In genomic region chr11:2387266-2387982, GRCh38 we compare ENCODE assay signal across 8 cellular contexts. TPM values are rescaled to one million over a fixed set of nuclear protein-coding genes. Genes with fewer than 3 reads are reported as not detected.
A peak's percentile ranks its signal among the peaks of the same experiment; 100 is the strongest.
DNase-seq lines count a peak whose midpoint lies in the region; ATAC-seq and TF ChIP-seq lines count a peak whose summit lies in the region.

No MANE protein-coding gene starts in this region.

- peak; percentile 42 for ATAC-seq in activated CD4-positive, alpha-beta T cell treated with anti-CD3 and anti-CD28 coated beads for 36 hours
- no peak for ATAC-seq in GM21737 (IDR thresholded peaks at IDR 0.05; ENCODE audit: unreplicated experiment)
- ATAC-seq in HG03521 (IDR thresholded peaks at IDR 0.05; ENCODE audit: unreplicated experiment), result no peak

- H3K27ac Mint-ChIP-seq in activated CD4-positive, alpha-beta T cell treated with anti-CD3 and anti-CD28 coated beads for 36 hours, result no peak overlapping the region
- peak overlapping the region; percentile 40 for H3K27ac Mint-ChIP-seq in activated T-helper 1 cell treated with anti-CD3 and anti-CD28 coated beads, Interleukin-12 subunit alpha, Interleukin-12 subunit beta, Interleukin-2, Interleukin-4 antibody, amounts not matched to agents 30 ng/mL and 10 ng/mL and 1 ng/mL, durations not matched to agents 14 hours and 24 hours and 36 hours

- no peak for TF ChIP-seq CTCF in kidney epithelial cell (IDR thresholded peaks at IDR 0.05; ENCODE audit: insufficient read depth, low read length, poor library complexity, severe bottlenecking)
- TF ChIP-seq CTCF in suprapubic skin (IDR thresholded peaks at IDR 0.05), result no peak

- intact Hi-C loops in activated CD4-positive, alpha-beta T cell treated with anti-CD3 and anti-CD28 coated beads for 36 hours (cut with DNase I, micrococcal nuclease), result no loop called here
- intact Hi-C loops in activated T-helper 1 cell treated with anti-CD3 and anti-CD28 coated beads, Interleukin-12 subunit alpha, Interleukin-12 subunit beta, Interleukin-2, Interleukin-4 antibody, amounts not matched to agents 30 ng/mL and 10 ng/mL and 1 ng/mL, durations not matched to agents 14 hours and 24 hours and 36 hours (cut with micrococcal nuclease), result no loop called here

- no peaks in the 10 kb centered on the region for H3K9me3 Mint-ChIP-seq in activated CD4-positive, alpha-beta T cell treated with anti-CD3 and anti-CD28 coated beads for 36 hours (ENCODE audit: low read depth)
- H3K9me3 Mint-ChIP-seq in activated T-helper 1 cell treated with anti-CD3 and anti-CD28 coated beads, Interleukin-12 subunit alpha, Interleukin-12 subunit beta, Interleukin-2, Interleukin-4 antibody, amounts not matched to agents 30 ng/mL and 10 ng/mL and 1 ng/mL, durations not matched to agents 14 hours and 24 hours and 36 hours, result no peaks in the 10 kb centered on the region

- H3K27me3 ChIP-seq in kidney epithelial cell (ENCODE audit: control insufficient read depth, insufficient read depth, low read length), result no peaks in the 10 kb centered on the region
- H3K27me3 ChIP-seq in suprapubic skin, result no peaks in the 10 kb centered on the region

- H3K4me3 ChIP-seq in kidney epithelial cell (ENCODE audit: low read depth, low read length) (no peak overlapping the region), suprapubic skin (no peak overlapping the region)

- H3K36me3 Mint-ChIP-seq in activated CD4-positive, alpha-beta T cell treated with anti-CD3 and anti-CD28 coated beads for 36 hours (ENCODE audit: low read depth), result peaks cover 7% of the 10 kb centered on the region
- H3K36me3 Mint-ChIP-seq in activated T-helper 1 cell treated with anti-CD3 and anti-CD28 coated beads, Interleukin-12 subunit alpha, Interleukin-12 subunit beta, Interleukin-2, Interleukin-4 antibody, amounts not matched to agents 30 ng/mL and 10 ng/mL and 1 ng/mL, durations not matched to agents 14 hours and 24 hours and 36 hours (ENCODE audit: low read depth), result peaks cover 3% of the 10 kb centered on the region

- no peak overlapping the region for H3K4me3 Mint-ChIP-seq in activated CD4-positive, alpha-beta T cell treated with anti-CD3 and anti-CD28 coated beads for 36 hours
- peak overlapping the region; percentile 15 for H3K4me3 Mint-ChIP-seq in activated T-helper 1 cell treated with anti-CD3 and anti-CD28 coated beads, Interleukin-12 subunit alpha, Interleukin-12 subunit beta, Interleukin-2, Interleukin-4 antibody, amounts not matched to agents 30 ng/mL and 10 ng/mL and 1 ng/mL, durations not matched to agents 14 hours and 24 hours and 36 hours

- POLR2A ChIA-PET in activated CD4-positive, alpha-beta T cell treated with anti-CD3 and anti-CD28 coated beads for 36 hours (lab: Charles Lee), result interaction anchor here (1.1 to 2.3 kb wide), 2 partner anchors 10 to 12 kb away, joined by 3 to 16 read pairs; partner anchors contain the start of gene CD81

- H3K9me3 ChIP-seq in suprapubic skin, result no peaks in the 10 kb centered on the region

- DNase-seq in activated CD4-positive, alpha-beta T cell treated with anti-CD3 and anti-CD28 coated beads for 36 hours, result no peak
- no peak for DNase-seq in activated CD4-positive, alpha-beta T cell treated with anti-CD3 and anti-CD28 coated beads, Interleukin-2, amount 50 U/mL, for 4 hours
- DNase-seq in activated T-helper 1 cell treated with anti-CD3 and anti-CD28 coated beads, Interleukin-12 subunit alpha, Interleukin-12 subunit beta, Interleukin-2, Interleukin-4 antibody, amounts not matched to agents 30 ng/mL and 10 ng/mL and 1 ng/mL, durations not matched to agents 14 hours and 24 hours and 36 hours (ENCODE audit: low spot score), result no peak
- DNase-seq in kidney epithelial cell (ENCODE audit: low read depth) (peak; percentile 16), suprapubic skin (ENCODE audit: low spot score in 2 of 2) (no peak), SW 1271 (lab: John Stamatoyannopoulos, UW) (no peak)

- no peaks in the 10 kb centered on the region for H3K27me3 Mint-ChIP-seq in activated CD4-positive, alpha-beta T cell treated with anti-CD3 and anti-CD28 coated beads for 36 hours
- no peaks in the 10 kb centered on the region for H3K27me3 Mint-ChIP-seq in activated T-helper 1 cell treated with anti-CD3 and anti-CD28 coated beads, Interleukin-12 subunit alpha, Interleukin-12 subunit beta, Interleukin-2, Interleukin-4 antibody, amounts not matched to agents 30 ng/mL and 10 ng/mL and 1 ng/mL, durations not matched to agents 14 hours and 24 hours and 36 hours (ENCODE audit: insufficient read depth)

- H3K4me1 ChIP-seq in suprapubic skin, result peaks cover 98% of the 10 kb centered on the region

- no peak for TF ChIP-seq EP300 in suprapubic skin (IDR thresholded peaks at IDR 0.05)

- CTCF ChIA-PET in activated CD4-positive, alpha-beta T cell treated with anti-CD3 and anti-CD28 coated beads for 36 hours (lab: Charles Lee), result interaction anchor here (0.5 to 1.1 kb wide), 4 partner anchors 13 to 542 kb away, joined by 3 to 4 read pairs (median 3); partner anchors contain the start of gene TSSC4

- H3K36me3 ChIP-seq in kidney epithelial cell (ENCODE audit: control insufficient read depth, insufficient read depth, low read length) (no peaks in the 10 kb centered on the region), suprapubic skin (peaks cover 16% of the 10 kb centered on the region)

- no peak for TF ChIP-seq POLR2A in suprapubic skin (IDR thresholded peaks at IDR 0.05)

- 31% methylated on average over 13 of the region's 14 CpGs for WGBS in suprapubic skin

- peaks cover 47% of the 10 kb centered on the region for H3K4me1 Mint-ChIP-seq in activated CD4-positive, alpha-beta T cell treated with anti-CD3 and anti-CD28 coated beads for 36 hours
- peaks cover 32% of the 10 kb centered on the region for H3K4me1 Mint-ChIP-seq in activated T-helper 1 cell treated with anti-CD3 and anti-CD28 coated beads, Interleukin-12 subunit alpha, Interleukin-12 subunit beta, Interleukin-2, Interleukin-4 antibody, amounts not matched to agents 30 ng/mL and 10 ng/mL and 1 ng/mL, durations not matched to agents 14 hours and 24 hours and 36 hours (ENCODE audit: low read depth)

- H3K27ac ChIP-seq in suprapubic skin, result peak overlapping the region; percentile 51

RNA-seq across cellular contexts. Expression of gene CD81, which starts 10.3 kb away (rescaled TPM):
- 100 to 1,000 TPM; 118 to 145 TPM for total RNA-seq in activated CD4-positive, alpha-beta T cell treated with anti-CD3 and anti-CD28 coated beads for 36 hours
- total RNA-seq in activated T-helper 1 cell treated with anti-CD3 and anti-CD28 coated beads, Interleukin-12 subunit alpha, Interleukin-12 subunit beta, Interleukin-2, Interleukin-4 antibody, amounts not matched to agents 30 ng/mL and 10 ng/mL and 1 ng/mL, durations not matched to agents 14 hours and 24 hours and 36 hours, result 236 and 247 TPM in 2 replicates
- total RNA-seq in kidney epithelial cell (216 and 263 TPM in 2 replicates), suprapubic skin (100 to 1,000 TPM; 234 to 340 (median 277) TPM)

RNA-seq across cellular contexts. Expression of gene TSSC4, which starts 13.1 kb away (rescaled TPM):
- total RNA-seq in activated CD4-positive, alpha-beta T cell treated with anti-CD3 and anti-CD28 coated beads for 36 hours, result 10 to 100 TPM; 19.8 to 38.4 TPM
- total RNA-seq in activated T-helper 1 cell treated with anti-CD3 and anti-CD28 coated beads, Interleukin-12 subunit alpha, Interleukin-12 subunit beta, Interleukin-2, Interleukin-4 antibody, amounts not matched to agents 30 ng/mL and 10 ng/mL and 1 ng/mL, durations not matched to agents 14 hours and 24 hours and 36 hours, result 70.8 and 76.4 TPM in 2 replicates
- total RNA-seq in kidney epithelial cell (62.0 and 73.2 TPM in 2 replicates), suprapubic skin (10 to 100 TPM; 25.7 to 60.9 (median 51.4) TPM)

RNA-seq across cellular contexts. Expression of gene TRPM5, which starts 56.9 kb away (rescaled TPM):
- total RNA-seq in activated CD4-positive, alpha-beta T cell treated with anti-CD3 and anti-CD28 coated beads for 36 hours, result under 1 TPM in 1 of 2 experiments, not detected in 1; 0.05 TPM
- not detected in 2 replicates for total RNA-seq in activated T-helper 1 cell treated with anti-CD3 and anti-CD28 coated beads, Interleukin-12 subunit alpha, Interleukin-12 subunit beta, Interleukin-2, Interleukin-4 antibody, amounts not matched to agents 30 ng/mL and 10 ng/mL and 1 ng/mL, durations not matched to agents 14 hours and 24 hours and 36 hours
- not detected in 2 replicates for total RNA-seq in kidney epithelial cell
- total RNA-seq in suprapubic skin, result under 1 TPM in 1 of 4 donors, not detected in 3; 0.29 TPM

RNA-seq across cellular contexts. Expression of gene KCNQ1, which starts 57.4 kb away (rescaled TPM):
- total RNA-seq in activated CD4-positive, alpha-beta T cell treated with anti-CD3 and anti-CD28 coated beads for 36 hours, result 10 to 100 TPM in 1 of 2 experiments, 1 to 10 TPM in 1; 9.1 to 10.9 TPM
- 5.3 and 6.4 TPM in 2 replicates for total RNA-seq in activated T-helper 1 cell treated with anti-CD3 and anti-CD28 coated beads, Interleukin-12 subunit alpha, Interleukin-12 subunit beta, Interleukin-2, Interleukin-4 antibody, amounts not matched to agents 30 ng/mL and 10 ng/mL and 1 ng/mL, durations not matched to agents 14 hours and 24 hours and 36 hours
- 2.3 and 2.8 TPM in 2 replicates for total RNA-seq in kidney epithelial cell
- total RNA-seq in suprapubic skin, result 1 to 10 TPM in 2 of 4 donors, under 1 TPM in 2; 0.89 to 2.2 (median 1.3) TPM
